24 cellular contexts compared by ENCODE assay signal in the genomic region with DNA sequence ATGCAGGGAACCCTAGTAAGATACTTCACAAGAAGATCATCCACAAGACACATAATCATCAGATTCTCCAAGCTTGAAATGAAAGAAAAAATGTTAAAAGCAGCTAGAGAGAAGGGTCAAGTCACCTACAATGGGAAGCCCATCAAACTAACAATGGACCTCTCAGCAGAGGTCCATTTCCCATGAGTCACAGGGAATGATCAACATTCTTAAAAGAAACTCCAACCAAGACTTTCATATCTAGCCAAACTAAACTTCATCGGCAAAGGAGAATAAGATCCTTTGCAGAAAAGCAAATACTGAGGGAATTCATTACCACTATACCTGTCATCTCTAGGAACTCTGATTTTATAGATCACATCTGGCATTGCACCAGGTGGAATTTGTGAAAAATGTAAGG. TPM values are rescaled to one million over a fixed set of nuclear protein-coding genes. Genes with fewer than 3 reads are reported as not detected.
"Had no signal": no experiment of that assay in that cellular context is flagged by ENCODE, and none has a peak within 500 bp of the region (broad histone marks: within the 10 kb centered on the region; RNA-seq: fewer than 3 reads in every experiment).

No MANE protein-coding gene starts in this region.

- H3K27ac Mint-ChIP-seq: activated B cell treated with CpG ODN at 0.5 μM for 24 hours; activated CD4-positive, alpha-beta memory T cell treated with anti-CD3 and anti-CD28 coated beads for 36 hours; activated CD4-positive, alpha-beta T cell treated with anti-CD3 and anti-CD28 coated beads, Interleukin-2, amount 10 ng/mL, durations not matched to agents 7 days and 5 days; activated naive CD4-positive, alpha-beta T cell treated with anti-CD3 and anti-CD28 coated beads for 36 hours; activated naive CD8-positive, alpha-beta T cell; T-helper 17 cell had no signal

- H3K4me1 Mint-ChIP-seq: activated B cell treated with CpG ODN at 0.5 μM for 24 hours; activated CD4-positive, alpha-beta T cell treated with anti-CD3 and anti-CD28 coated beads, Interleukin-2, amount 10 ng/mL, durations not matched to agents 7 days and 5 days; central memory CD8-positive, alpha-beta T cell; T-helper 17 cell had no signal

- H3K36me3 Mint-ChIP-seq: activated CD4-positive, alpha-beta memory T cell treated with anti-CD3 and anti-CD28 coated beads for 36 hours; activated naive CD8-positive, alpha-beta T cell had no signal

- H3K27me3 Mint-ChIP-seq: activated B cell treated with CpG ODN at 0.5 μM for 24 hours had no signal

- H3K9me3 Mint-ChIP-seq: activated B cell treated with CpG ODN at 0.5 μM for 24 hours; activated CD4-positive, alpha-beta memory T cell treated with anti-CD3 and anti-CD28 coated beads for 36 hours; activated CD4-positive, alpha-beta T cell treated with anti-CD3 and anti-CD28 coated beads, Interleukin-2, amount 10 ng/mL, durations not matched to agents 7 days and 5 days; activated naive CD4-positive, alpha-beta T cell treated with anti-CD3 and anti-CD28 coated beads for 36 hours; activated T-cell treated with anti-CD3 and anti-CD28 coated beads, Interleukin-2, amount 50 U/mL, for 4 hours; central memory CD8-positive, alpha-beta T cell had no signal

- H3K4me3 Mint-ChIP-seq: activated B cell treated with CpG ODN at 0.5 μM for 24 hours; activated CD4-positive, alpha-beta memory T cell treated with anti-CD3 and anti-CD28 coated beads for 36 hours; activated CD4-positive, alpha-beta T cell treated with anti-CD3 and anti-CD28 coated beads, Interleukin-2, amount 10 ng/mL, durations not matched to agents 7 days and 5 days; activated naive CD4-positive, alpha-beta T cell treated with anti-CD3 and anti-CD28 coated beads for 36 hours; activated naive CD8-positive, alpha-beta T cell; activated T-cell treated with anti-CD3 and anti-CD28 coated beads, Interleukin-2, amount 50 U/mL, for 4 hours; central memory CD8-positive, alpha-beta T cell; T-helper 17 cell had no signal

- DNase-seq: activated B cell treated with CpG ODN at 0.5 μM for 24 hours; activated CD4-positive, alpha-beta T cell treated with anti-CD3 and anti-CD28 coated beads, Interleukin-2, amount 10 ng/mL, durations not matched to agents 7 days and 5 days; activated CD8-positive, alpha-beta memory T cell treated with anti-CD3 and anti-CD28 coated beads for 24 hours; activated effector memory CD4-positive, alpha-beta T cell treated with anti-CD3 and anti-CD28 coated beads, Interleukin-2, amount 50 U/mL, for 16 hours; activated T-cell treated with anti-CD3 and anti-CD28 coated beads, Interleukin-2, amount 50 U/mL, for 4 hours; amygdala; body of pancreas; MM.1S; NCI-H1105; NCI-H1436; NCI-H1694 treated with DMSO at 0.1 percent for 48 hours; NCI-H2029 treated with DMSO at 0.1 percent for 48 hours; NCI-H446; NCI-H524; PC-9; RPMI8226; SHP77 treated with DMSO at 0.1 percent for 48 hours; T-helper 17 cell; T-helper 9 cell had no signal

- H3K9me3 ChIP-seq: body of pancreas had no signal

- FAIRE-seq: TTC549 had no signal

- H3K27me3 ChIP-seq: body of pancreas had no signal

- H3K4me2 ChIP-seq: PC-9 had no signal

- H3K4me1 ChIP-seq: body of pancreas had no signal

- H2AFZ ChIP-seq: PC-9 had no signal

- H3K27ac ChIP-seq: body of pancreas, PC-9 had no signal

- H3K4me3 ChIP-seq: body of pancreas, PC-9 had no signal

RNA-seq across cellular contexts. Expression of gene SPATA31E1, which starts 52.9 kb away (rescaled TPM):
- total RNA-seq: activated B cell treated with CpG ODN at 0.5 μM for 24 hours; activated CD4-positive, alpha-beta memory T cell treated with anti-CD3 and anti-CD28 coated beads for 36 hours; activated CD4-positive, alpha-beta T cell treated with anti-CD3 and anti-CD28 coated beads, Interleukin-2, amount 10 ng/mL, durations not matched to agents 7 days and 5 days; activated naive CD4-positive, alpha-beta T cell treated with anti-CD3 and anti-CD28 coated beads for 36 hours; activated T-cell treated with anti-CD3 and anti-CD28 coated beads, Interleukin-2, amount 50 U/mL, for 4 hours; body of pancreas; PC-9; T-helper 17 cell had no signal
